In the genomic region with DNA sequence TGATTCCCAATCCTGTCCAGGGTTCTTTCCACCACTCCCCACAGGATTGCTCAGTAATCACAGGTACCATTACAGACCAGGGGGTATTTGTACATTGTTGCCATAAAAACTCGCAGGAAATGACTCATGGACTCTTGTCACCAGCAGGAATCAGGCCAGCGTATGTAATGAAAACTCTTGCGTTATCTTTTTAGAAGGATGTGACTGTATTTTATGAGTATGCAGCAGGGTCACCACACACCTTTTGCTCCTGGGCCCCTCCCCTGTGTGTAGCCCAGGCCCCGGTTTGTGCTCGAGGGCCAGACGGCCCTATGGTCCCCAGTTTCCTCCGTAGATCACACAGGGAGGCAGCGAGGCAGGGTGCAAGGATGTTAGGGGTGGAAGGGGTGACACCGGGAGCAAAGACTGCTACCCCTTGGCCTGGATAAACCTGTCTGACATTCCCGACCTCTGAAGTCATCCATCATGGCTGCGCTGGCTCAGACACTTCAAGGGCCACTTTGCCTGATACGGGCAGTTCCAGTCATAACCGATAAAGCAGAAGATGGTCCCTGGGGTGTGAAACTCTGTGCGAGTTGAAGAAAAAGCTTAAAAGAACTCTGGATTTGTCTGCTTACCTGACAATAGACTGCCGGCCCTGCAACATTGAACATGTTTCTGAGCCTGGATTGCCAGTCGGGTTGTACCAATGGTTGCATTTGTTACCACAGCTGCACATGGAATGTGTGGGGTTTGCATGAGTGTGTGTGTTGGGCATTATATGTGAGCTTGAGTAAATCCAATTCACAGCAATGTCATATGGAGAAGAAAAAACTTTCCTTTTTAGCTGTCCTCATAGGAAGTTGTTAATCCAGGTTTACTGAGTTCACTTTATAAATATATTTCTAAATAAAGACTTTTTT, we compare ENCODE assay signal across 9 cellular contexts. TPM values are rescaled to one million over a fixed set of nuclear protein-coding genes. Genes with fewer than 3 reads are reported as not detected.
DNase-seq lines count a peak whose midpoint lies in the region; ATAC-seq and TF ChIP-seq lines count a peak whose summit lies in the region.
"Had no signal": no experiment of that assay in that cellular context is flagged by ENCODE, and none has a peak within 500 bp of the region (broad histone marks: within the 10 kb centered on the region; RNA-seq: fewer than 3 reads in every experiment).

No MANE protein-coding gene starts in this region.

- TF ChIP-seq POLR2A in uterus (IDR thresholded peaks at IDR 0.05) = no peak

- H3K9me3 ChIP-seq in hepatocyte (ENCODE audit: low read depth) (no peaks in the 10 kb centered on the region), uterus (no peaks in the 10 kb centered on the region)

- peaks cover 3% of the 10 kb centered on the region for H3K9me3 Mint-ChIP-seq in activated T-cell treated with anti-CD3 and anti-CD28 coated beads, Interleukin-2, amount 50 U/mL, for 4 hours
- H3K9me3 Mint-ChIP-seq: activated naive CD4-positive, alpha-beta T cell treated with anti-CD3 and anti-CD28 coated beads, Interleukin-2, amount 50 U/mL, for 24 hours had no signal

- DNase-seq in AG10803 (ENCODE audit: low read depth) (peak; percentile 87), HT-29 (ENCODE audit: low spot score) (peak; percentile 95), hepatocyte (ENCODE audit: low spot score) (peak; percentile 75), uterus (no peak), NCI-H1694 (lab: John Stamatoyannopoulos, UW) (no peak), GM20000 (ENCODE audit: low spot score) (no peak)
- no peak for DNase-seq in activated T-cell treated with anti-CD3 and anti-CD28 coated beads, Interleukin-2, amount 50 U/mL, for 4 hours

- peaks cover 11% of the 10 kb centered on the region for H3K36me3 Mint-ChIP-seq in activated T-cell treated with anti-CD3 and anti-CD28 coated beads, Interleukin-2, amount 50 U/mL, for 4 hours (ENCODE audit: insufficient read depth)

- H3K4me1 ChIP-seq in hepatocyte (ENCODE audit: insufficient read depth) (peaks cover 28% of the 10 kb centered on the region), uterus (peaks cover 4 to 10% of the 10 kb centered on the region in 2 donors)

- intact Hi-C loops in uterus (cut with DNase I; ENCODE audit: low total_unique reads) = no loop called here

- no peaks in the 10 kb centered on the region for H3K27me3 ChIP-seq in hepatocyte
- H3K27me3 ChIP-seq in uterus = no peaks in the 10 kb centered on the region

- H3K27ac ChIP-seq in hepatocyte (peak overlapping the region; percentile 97), uterus (peak overlapping the region; percentile 84 to 88)

- TF ChIP-seq CTCF in AG10803 (conservative IDR thresholded peaks at IDR 0.05; ENCODE audit: low read length) (no peak), hepatocyte (IDR thresholded peaks at IDR 0.05; ENCODE audit: poor library complexity) (no peak), uterus (IDR thresholded peaks at IDR 0.05) (no peak), GM20000 (IDR thresholded peaks at IDR 0.05; ENCODE audit: extremely low read depth, missing control alignments) (no peak)

- no peaks in the 10 kb centered on the region for H3K27me3 Mint-ChIP-seq in activated T-cell treated with anti-CD3 and anti-CD28 coated beads, Interleukin-2, amount 50 U/mL, for 4 hours (ENCODE audit: low read depth)
- H3K27me3 Mint-ChIP-seq: activated naive CD4-positive, alpha-beta T cell treated with anti-CD3 and anti-CD28 coated beads, Interleukin-2, amount 50 U/mL, for 24 hours had no signal

- no peak overlapping the region for H3K4me2 ChIP-seq in hepatocyte

- peak; percentile 81 to 85 for ATAC-seq in activated T-cell treated with anti-CD3 and anti-CD28 coated beads, Interleukin-2, amount 50 U/mL, for 4 hours
- ATAC-seq in GM18907 (IDR thresholded peaks at IDR 0.05; ENCODE audit: unreplicated experiment) = no peak

- 63% methylated on average over 16 of the region's 16 CpGs for WGBS in hepatocyte (ENCODE audit: low lambda C conversion rate, missing lambda C conversion rate)

- H3K36me3 ChIP-seq in hepatocyte (replicated peaks; ENCODE audit: insufficient read depth, low read depth) (no peaks in the 10 kb centered on the region), uterus (no peaks in the 10 kb centered on the region)

- H3K79me2 ChIP-seq in hepatocyte = peaks cover 13% of the 10 kb centered on the region

- no peak overlapping the region for H3K4me3 Mint-ChIP-seq in activated T-cell treated with anti-CD3 and anti-CD28 coated beads, Interleukin-2, amount 50 U/mL, for 4 hours
- H3K4me3 Mint-ChIP-seq: activated naive CD4-positive, alpha-beta T cell treated with anti-CD3 and anti-CD28 coated beads, Interleukin-2, amount 50 U/mL, for 24 hours had no signal

- no peak overlapping the region for H3K4me3 ChIP-seq in AG10803 (ENCODE audit: low read length)
- no peak overlapping the region for H3K4me3 ChIP-seq in hepatocyte
- H3K4me3 ChIP-seq in uterus = no peak overlapping the region

- no peaks in the 10 kb centered on the region for H3K9me2 ChIP-seq in hepatocyte (replicated peaks; ENCODE audit: insufficient read depth)

- H3K4me1 Mint-ChIP-seq in activated T-cell treated with anti-CD3 and anti-CD28 coated beads, Interleukin-2, amount 50 U/mL, for 4 hours (ENCODE audit: low read depth) = peaks cover 19% of the 10 kb centered on the region

- H2AFZ ChIP-seq in hepatocyte = no peak overlapping the region

- no peaks in the 10 kb centered on the region for H4K20me1 ChIP-seq in hepatocyte (ENCODE audit: insufficient read depth, poor library complexity, severe bottlenecking)

RNA-seq across cellular contexts. Expression of gene MICAL2, which starts 57.0 kb away (rescaled TPM):
- total RNA-seq in HT-29 (2014; rRNA removed; shearing (Covaris generic)) = 150 and 153 TPM in 2 replicates
- 100 to 1,000 TPM in 1 of 3 donors, 10 to 100 TPM in 2; 70.3 to 118 (median 71.4) TPM for total RNA-seq in activated T-cell treated with anti-CD3 and anti-CD28 coated beads, Interleukin-2, amount 50 U/mL, for 4 hours
- total RNA-seq in hepatocyte = 55.6 and 56.0 TPM in 2 replicates
- 36.8 and 55.8 TPM in 2 replicates for polyA plus RNA-seq in hepatocyte
- 100 to 1,000 TPM in 1 of 4 donors, 10 to 100 TPM in 3; 29.6 to 139 (median 53.1) TPM for total RNA-seq in uterus

Comparison
In these comparisons a context has a peak if more than half of its experiments do, and no peak if none do; other contexts are left out.
1. DNase-seq: peak in AG10803 (single experiment), HT-29 (single experiment) and hepatocyte (single experiment); none in activated T-cell treated with anti-CD3 and anti-CD28 coated beads, Interleukin-2, amount 50 U/mL, for 4 hours (single experiment), uterus (0 of 2), NCI-H1694 (single experiment) and GM20000 (single experiment).